Comparison of ENCODE assay signal across 23 cellular contexts in genomic region chr20:24465168-24465567, GRCh38. TPM values are rescaled to one million over a fixed set of nuclear protein-coding genes. Genes with fewer than 3 reads are reported as not detected.
DNase-seq lines count a peak whose midpoint lies in the region; ATAC-seq and TF ChIP-seq lines count a peak whose summit lies in the region.
"Had no signal": no experiment of that assay in that cellular context is flagged by ENCODE, and none has a peak within 500 bp of the region (broad histone marks: within the 10 kb centered on the region; RNA-seq: fewer than 3 reads in every experiment).

No MANE protein-coding gene starts in this region.

- H3K4ac ChIP-seq in H9 (ENCODE audit: low read depth, low read length) = no peak overlapping the region

- H2BK20ac ChIP-seq in H9 (ENCODE audit: low read depth, low read length, poor library complexity, severe bottlenecking) = no peak overlapping the region

- H4K91ac ChIP-seq in H9 (ENCODE audit: insufficient read length, low read depth, low read length) = no peak overlapping the region

- H3K27ac Mint-ChIP-seq in H9 (no peak overlapping the region), natural killer cell (no peak overlapping the region)

- no peaks in the 10 kb centered on the region; a peak in 1 of 7 replicates for H3K36me3 Mint-ChIP-seq in H9 (ENCODE audit: insufficient read depth in 1 of 3, low read depth in 3 of 3)
- no peaks in the 10 kb centered on the region for H3K36me3 Mint-ChIP-seq in natural killer cell

- H3K4me2 ChIP-seq in H9 (ENCODE audit: insufficient read depth, insufficient read length, low read length) = no peak overlapping the region
- H3K4me2 ChIP-seq: A549 had no signal

- no peak overlapping the region for H2BK12ac ChIP-seq in H9 (ENCODE audit: insufficient read length, low read depth, low read length)

- H3K27ac ChIP-seq in caudate nucleus (ENCODE audit: low read depth, low read length) (peak overlapping the region; percentile 36), sigmoid colon (peak overlapping the region in 3 of 4 donors; percentile 41 to 61 (median 43)), H9 (ENCODE audit: insufficient read length, low read depth, low read length) (no peak overlapping the region)
- H3K27ac ChIP-seq: A549, HL-60, RWPE1, SJCRH30 had no signal

- no peak overlapping the region for H2BK120ac ChIP-seq in H9 (ENCODE audit: low read depth, low read length, poor library complexity, severe bottlenecking)

- no peak for TF ChIP-seq EP300 in sigmoid colon (IDR thresholded peaks at IDR 0.05)

- TF ChIP-seq CTCF in sigmoid colon (IDR thresholded peaks at IDR 0.05) (no peak), H9 (conservative IDR thresholded peaks at IDR 0.05) (no peak), natural killer cell (IDR thresholded peaks at IDR 0.05) (no peak)

- H3K9me3 ChIP-seq in sigmoid colon = no peaks in the 10 kb centered on the region
- H3K9me3 ChIP-seq in H9 (ENCODE audit: control insufficient read depth, low read depth, low read length) = no peaks in the 10 kb centered on the region
- H3K9me3 ChIP-seq: A549, BE2C, MG63, SJCRH30 had no signal

- H2AFZ ChIP-seq in H9 (ENCODE audit: low read length) = no peak overlapping the region

- no peak overlapping the region for H3K14ac ChIP-seq in H9 (ENCODE audit: insufficient read depth, low read length)

- H3K27me3 ChIP-seq in sigmoid colon (peaks cover 0 to 21% (median 11%) of the 10 kb centered on the region in 3 donors), H9 (ENCODE audit: insufficient read depth, low read length) (peaks cover 5% of the 10 kb centered on the region; the same call in 1 of the 2 replicates)
- H3K27me3 ChIP-seq: SJCRH30 had no signal

- H2BK5ac ChIP-seq in H9 (ENCODE audit: insufficient read length, low read length) = no peak overlapping the region

- peaks cover 16% of the 10 kb centered on the region for H3K23me2 ChIP-seq in H9 (ENCODE audit: insufficient read length, low read depth, low read length, poor library complexity, severe bottlenecking)

- H3K18ac ChIP-seq in H9 (ENCODE audit: insufficient read length, low read depth, low read length) = no peak overlapping the region

- H3K27me3 Mint-ChIP-seq in H9 (ENCODE audit: low read depth) (peaks cover 55% of the 10 kb centered on the region), natural killer cell (ENCODE audit: low read depth in 2 of 2) (peaks cover 22 to 28% of the 10 kb centered on the region in 2 donors)

- no peak overlapping the region for H2BK15ac ChIP-seq in H9 (ENCODE audit: low read depth, low read length)

- H3K23ac ChIP-seq in H9 (ENCODE audit: insufficient read length, low read depth, low read length) = no peak overlapping the region

- H3K4me1 ChIP-seq in sigmoid colon (peaks cover 0 to 27% (median 18%) of the 10 kb centered on the region in 4 donors), H9 (ENCODE audit: insufficient read depth, low read length) (peaks cover 27% of the 10 kb centered on the region; the same call in 1 of the 2 replicates)
- H3K4me1 ChIP-seq: BE2C, SJCRH30 had no signal

- no peak overlapping the region for H2AK5ac ChIP-seq in H9 (ENCODE audit: insufficient read length, low read length)

- DNase-seq in caudate nucleus (lab: John Stamatoyannopoulos, UW) = no peak
- no peak for DNase-seq in Right ventricle myocardium inferior (ENCODE audit: missing footprints)
- DNase-seq in left ventricle myocardium superior = peak; percentile 56
- DNase-seq in sigmoid colon = peak; percentile 65
- no peak for DNase-seq in iPS-NIHi7 (ENCODE audit: extremely low spot score)
- DNase-seq in stimulated activated CD4-positive, alpha-beta T cell treated with anti-CD3 and anti-CD28 coated beads, Interleukin-15, amount 100 ng/mL, for 24 hours = no peak
- no peak for DNase-seq in H9
- DNase-seq in natural killer cell = no peak
- DNase-seq: BE2C, GF-D8, NCI-H1048, NCI-H1417 treated with DMSO at 0.1 percent for 48 hours, NCI-H187, NCI-H69, SJCRH30 had no signal

- H3K36me3 ChIP-seq in sigmoid colon = no peaks in the 10 kb centered on the region
- H3K36me3 ChIP-seq: BE2C, MG63, SJCRH30 had no signal

- no peak for TF ChIP-seq POLR2A in sigmoid colon (IDR thresholded peaks at IDR 0.05)

- H4K20me1 ChIP-seq in H9 (ENCODE audit: control insufficient read depth, insufficient read depth, insufficient read length) = no peaks in the 10 kb centered on the region

- H3K9ac ChIP-seq in H9 (ENCODE audit: extremely low read depth, insufficient read length, low read length) = no peak overlapping the region

- peaks cover 57 to 60% of the 10 kb centered on the region in 2 experiments for H3K4me1 Mint-ChIP-seq in H9
- H3K4me1 Mint-ChIP-seq in natural killer cell = peaks cover 0 to 4% of the 10 kb centered on the region in 2 donors

- H4K8ac ChIP-seq in H9 (replicated peaks; ENCODE audit: insufficient read length, low read depth, low read length) = no peak overlapping the region

- H3K9me3 Mint-ChIP-seq in H9 (no peaks in the 10 kb centered on the region; a peak in 2 of 5 replicates), natural killer cell (no peaks in the 10 kb centered on the region)

- H3K56ac ChIP-seq in H9 (ENCODE audit: insufficient read length, low read depth, low read length) = no peak overlapping the region

- ATAC-seq in Right ventricle myocardium inferior (peak; percentile 79), left ventricle myocardium superior (peak; percentile 76), natural killer cell (no peak)
- ATAC-seq: A549, HepG2, K562 had no signal

- no peak overlapping the region for H3K4me3 ChIP-seq in sigmoid colon
- H3K4me3 ChIP-seq: A549, K562, MG63, SJCRH30 had no signal

- intact Hi-C loops in Right ventricle myocardium inferior (cut with DNase I) = no loop called here
- intact Hi-C loops in left ventricle myocardium superior (cut with micrococcal nuclease) = no loop called here
- intact Hi-C loops in sigmoid colon (cut with DNase I) = loop anchor here (10.0 kb wide), 2 partner anchors 90 to 300 kb away; no protein-coding TSS in a partner anchor
- intact Hi-C loops in natural killer cell (cut with micrococcal nuclease) = no loop called here

- H3K79me1 ChIP-seq in H9 (ENCODE audit: insufficient read depth, low read depth, low read length, poor library complexity, severe bottlenecking) = no peaks in the 10 kb centered on the region

- 83 to 88% methylated on average over 3 of the region's 3 CpGs for WGBS in sigmoid colon, 2 donors
- no CpG with 5 or more reads among the region's 3 CpGs for WGBS in H9 (ENCODE audit: extremely low coverage, insufficient read length, low lambda C conversion rate)

- H4K5ac ChIP-seq in H9 (ENCODE audit: insufficient read length, low read depth, low read length) = no peak overlapping the region

- H3T11ph ChIP-seq in H9 (ENCODE audit: low read length) = no peak overlapping the region

- no peaks in the 10 kb centered on the region for H3K79me2 ChIP-seq in H9 (ENCODE audit: insufficient read depth, low read length)

- H3K4me3 Mint-ChIP-seq in H9 (no peak overlapping the region), natural killer cell (no peak overlapping the region)

RNA-seq across cellular contexts. Expression of gene SYNDIG1, which starts 4.3 kb away (rescaled TPM):
- total RNA-seq in Right ventricle myocardium inferior (15.8 TPM), left ventricle myocardium superior (11.0 TPM), sigmoid colon (under 1 TPM in 3 of 4 donors, not detected in 1; 0.16 to 0.36 (median 0.27) TPM), H9 (2021) (4.7 and 5.4 TPM in 2 replicates), natural killer cell (not detected)
- under 1 TPM in 2 of 3 donors, not detected in 1; 0.60 to 0.69 TPM for polyA plus RNA-seq in sigmoid colon
- total RNA-seq: HepG2, HT-29, K562, NCI-H460, SJCRH30 had no signal
- polyA plus RNA-seq: HepG2, K562 had no signal

Comparison
In these comparisons a context has a peak if more than half of its experiments do, and no peak if none do; other contexts are left out.
1. DNase-seq: peak in left ventricle myocardium superior (single experiment) and sigmoid colon (single experiment); none in caudate nucleus (0 of 61), Right ventricle myocardium inferior (single experiment), iPS-NIHi7 (single experiment), stimulated activated CD4-positive, alpha-beta T cell treated with anti-CD3 and anti-CD28 coated beads, Interleukin-15, amount 100 ng/mL, for 24 hours (single experiment), H9 (single experiment) and natural killer cell (single experiment).
2. ATAC-seq: peak in Right ventricle myocardium inferior (single experiment) and left ventricle myocardium superior (single experiment); none in natural killer cell (0 of 3).